8 cellular contexts compared by ENCODE assay signal in genomic region chr15:35282965-35283496, GRCh38.
"Had no signal": no experiment of that assay in that cellular context is flagged by ENCODE, and none has a peak within 500 bp of the region (broad histone marks: within the 10 kb centered on the region; RNA-seq: fewer than 3 reads in every experiment).

No MANE protein-coding gene starts in this region.

- DNase-seq: H9, HCEC 1CT, HFFc6, KG1 had no signal

- H3K4me2 ChIP-seq: GM23338 had no signal

- H3K4me3 Mint-ChIP-seq: GM23338, H9, HFFc6, IgD-negative memory B cell had no signal

- H3K4me1 Mint-ChIP-seq: GM23338, H9, IgD-negative memory B cell had no signal

- H3K4me3 ChIP-seq: GM23338 had no signal

- ATAC-seq: GM23338, HepG2 had no signal

- H3K27ac ChIP-seq: HL-60 had no signal

- H3K27ac Mint-ChIP-seq: GM23338, H9, HFFc6, IgD-negative memory B cell had no signal

- H3K27me3 Mint-ChIP-seq: IgD-negative memory B cell had no signal

- H2AFZ ChIP-seq: GM23338 had no signal
